In genomic region chr1:52368383-52369172, GRCh38 we compare ENCODE assay signal across 8 cellular contexts. TPM values are rescaled to one million over a fixed set of nuclear protein-coding genes. Genes with fewer than 3 reads are reported as not detected.
A peak's percentile ranks its signal among the peaks of the same experiment; 100 is the strongest.
DNase-seq lines count a peak whose midpoint lies in the region; ATAC-seq, FAIRE-seq and TF ChIP-seq lines count a peak whose summit lies in the region.

No MANE protein-coding gene starts in this region.

- TF ChIP-seq CTCF in coronary artery (IDR thresholded peaks at IDR 0.05): no peak
- peak in 3 of 4 donors; percentile 14 to 38 (median 21) for TF ChIP-seq CTCF in right lobe of liver (IDR thresholded peaks at IDR 0.05)

- peak overlapping the region in 1 of 2 donors; percentile 9 for H3K27ac ChIP-seq in coronary artery
- no peak overlapping the region for H3K27ac ChIP-seq in right lobe of liver

- intact Hi-C loops in right lobe of liver (cut with DNase I): no loop called here

- peak; percentile 96 for FAIRE-seq in GM12892 (lab: Jason Lieb, UNC)

- H3K27me3 ChIP-seq in right lobe of liver: no peaks in the 10 kb centered on the region

- H3K4me1 ChIP-seq in right lobe of liver: peaks cover 0 to 6% (median 2%) of the 10 kb centered on the region in 4 donors

- H3K4me3 ChIP-seq in coronary artery (peak overlapping the region; percentile 67), right lobe of liver (peak overlapping the region; percentile 52 to 72 (median 52))

- peak; percentile 34 to 46 (median 38) for ATAC-seq in right lobe of liver
- no peak for ATAC-seq in GM19467 (IDR thresholded peaks at IDR 0.05; ENCODE audit: unreplicated experiment)

- whole genome bisulfite sequencing in right lobe of liver (ENCODE audit: insufficient coverage, low coverage, low lambda C conversion rate, missing lambda C conversion rate): 8% methylated on average over 34 of the region's 51 CpGs

- peaks cover 0 to 4% (median 0%) of the 10 kb centered on the region in 4 donors for H3K36me3 ChIP-seq in right lobe of liver

- no peak; the same call in 1 of the 2 replicates for TF ChIP-seq POLR2A in GM12892 (IDR thresholded peaks at IDR 0.05; ENCODE audit: low read depth, low read length)
- no peak for TF ChIP-seq POLR2A in right lobe of liver (IDR thresholded peaks at IDR 0.05)

- DNase-seq in GM12892 (ENCODE audit: insufficient read length): peak; percentile 53
- DNase-seq in NCI-H2107 (lab: John Stamatoyannopoulos, UW): peak; percentile 68
- peak; percentile 71 for DNase-seq in activated CD4-positive, alpha-beta T cell treated with anti-CD3 and anti-CD28 coated beads for 48 hours
- DNase-seq in coronary artery (ENCODE audit: low spot score): no peak
- DNase-seq in right lobe of liver: peak; percentile 77 to 82 (median 78)
- peak in 2 of 3 donors; percentile 34 to 47 for DNase-seq in stimulated activated CD4-positive, alpha-beta T cell treated with anti-CD3 and anti-CD28 coated beads, TNF-alpha, amount 100 ng/mL, for 48 hours (ENCODE audit: low read depth in 3 of 3)
- DNase-seq in SKM-1 (lab: John Stamatoyannopoulos, UW; ENCODE audit: unreplicated experiment): no peak

- no peaks in the 10 kb centered on the region for H3K9me3 ChIP-seq in right lobe of liver

RNA-seq across cellular contexts. Expression of gene CC2D1B, which starts 2.6 kb away (rescaled TPM):
- polyA plus RNA-seq in GM12892 (2012; ENCODE audit: missing spikeins): 12.8 TPM
- 10 to 100 TPM; 11.8 to 18.0 (median 15.1) TPM for total RNA-seq in right lobe of liver

RNA-seq across cellular contexts. Expression of gene ORC1, which starts 35.6 kb away (rescaled TPM):
- 13.3 TPM for polyA plus RNA-seq in GM12892 (2012; ENCODE audit: missing spikeins)
- 1 to 10 TPM in 2 of 6 experiments, under 1 TPM in 4; 0.11 to 4.0 (median 0.45) TPM for total RNA-seq in right lobe of liver

RNA-seq across cellular contexts. Expression of gene PRPF38A, which starts 35.8 kb away (rescaled TPM):
- 46.0 TPM for polyA plus RNA-seq in GM12892 (2012; ENCODE audit: missing spikeins)
- 10 to 100 TPM in 4 of 6 experiments, 1 to 10 TPM in 2; 4.5 to 14.4 (median 11.4) TPM for total RNA-seq in right lobe of liver

Comparison
In these comparisons a context has a peak if more than half of its experiments do, and no peak if none do; other contexts are left out.
1. DNase-seq: peak in GM12892 (single experiment), NCI-H2107 (single experiment), activated CD4-positive, alpha-beta T cell treated with anti-CD3 and anti-CD28 coated beads for 48 hours (single experiment), right lobe of liver (3 of 3) and stimulated activated CD4-positive, alpha-beta T cell treated with anti-CD3 and anti-CD28 coated beads, TNF-alpha, amount 100 ng/mL, for 48 hours (2 of 3); none in coronary artery (single experiment) and SKM-1 (single experiment).